9 cellular contexts compared by ENCODE assay signal in genomic region chr11:48116843-48117242, GRCh38.
A peak's percentile ranks its signal among the peaks of the same experiment; 100 is the strongest.
DNase-seq lines count a peak whose midpoint lies in the region; FAIRE-seq and TF ChIP-seq lines count a peak whose summit lies in the region.
"Had no signal": no experiment of that assay in that cellular context is flagged by ENCODE, and none has a peak within 500 bp of the region (broad histone marks: within the 10 kb centered on the region; RNA-seq: fewer than 3 reads in every experiment).

No MANE protein-coding gene starts in this region.

- POLR2A ChIA-PET in CD8-positive, alpha-beta memory T cell (lab: Charles Lee): no interaction called here

- no peak overlapping the region for H3K4me3 ChIP-seq in CD8-positive, alpha-beta memory T cell (ENCODE audit: low read length)
- H3K4me3 ChIP-seq: BLaER1 treated with 17β-estradiol and CSF1 and Interleukin-3, amounts not matched to agents 10 nM and 100 nM had no signal

- H3K4me3 Mint-ChIP-seq in chondrocyte (ENCODE audit: unreplicated experiment): no peak overlapping the region
- no peak overlapping the region for H3K4me3 Mint-ChIP-seq in CD8-positive, alpha-beta memory T cell

- H3K27me3 ChIP-seq in CD8-positive, alpha-beta memory T cell (ENCODE audit: insufficient read depth, low read length, poor library complexity, severe bottlenecking): no peaks in the 10 kb centered on the region
- H3K27me3 ChIP-seq: BLaER1 treated with 17β-estradiol and CSF1 and Interleukin-3, amounts not matched to agents 10 nM and 100 nM had no signal

- no peak for FAIRE-seq in H54 (lab: Jason Lieb, UNC)

- no peaks in the 10 kb centered on the region for H3K27me3 Mint-ChIP-seq in chondrocyte (ENCODE audit: low read depth)
- no peaks in the 10 kb centered on the region for H3K27me3 Mint-ChIP-seq in CD8-positive, alpha-beta memory T cell

- peaks cover 16% of the 10 kb centered on the region for H3K9me3 Mint-ChIP-seq in chondrocyte (ENCODE audit: low read depth)
- H3K9me3 Mint-ChIP-seq in CD8-positive, alpha-beta memory T cell: peaks cover 10 to 17% (median 11%) of the 10 kb centered on the region in 5 donors

- no peak for TF ChIP-seq POLR2A in H54 (IDR thresholded peaks at IDR 0.05; ENCODE audit: low read depth, low read length)

- DNase-seq in NCI-H748 (lab: John Stamatoyannopoulos, UW; ENCODE audit: unreplicated experiment) (peak; percentile 9), NCI-H748 treated with DMSO at 0.1 percent for 48 hours (lab: John Stamatoyannopoulos, UW) (no peak), chondrocyte (ENCODE audit: low spot score) (no peak), pulmonary artery endothelial cell (ENCODE audit: low read depth, low spot score) (peak; percentile 10), iPS-NIHi11 (ENCODE audit: low spot score) (no peak), H54 (ENCODE audit: insufficient read length, low spot score) (no peak)
- no peak for DNase-seq in CD8-positive, alpha-beta memory T cell

- H3K36me3 ChIP-seq in CD8-positive, alpha-beta memory T cell (ENCODE audit: insufficient read depth, low read length): peaks cover 8% of the 10 kb centered on the region

- no peak for TF ChIP-seq EP300 in Ishikawa (IDR thresholded peaks at IDR 0.05; ENCODE audit: borderline replicate concordance)

- peaks cover 15% of the 10 kb centered on the region for H3K36me3 Mint-ChIP-seq in chondrocyte (ENCODE audit: low read depth)
- H3K36me3 Mint-ChIP-seq in CD8-positive, alpha-beta memory T cell: peaks cover 25 to 70% (median 30%) of the 10 kb centered on the region in 3 donors

- no peak overlapping the region for H3K27ac Mint-ChIP-seq in chondrocyte (ENCODE audit: unreplicated experiment)
- H3K27ac Mint-ChIP-seq in CD8-positive, alpha-beta memory T cell: peak overlapping the region in 2 of 8 donors; percentile 32 to 38

- no peak overlapping the region for H3K27ac ChIP-seq in CD8-positive, alpha-beta memory T cell (ENCODE audit: low read depth, low read length)
- H3K27ac ChIP-seq: BLaER1 treated with 17β-estradiol and CSF1 and Interleukin-3, amounts not matched to agents 10 nM and 100 nM had no signal

- peaks cover 10% of the 10 kb centered on the region for H3K9me3 ChIP-seq in CD8-positive, alpha-beta memory T cell (ENCODE audit: low read length)

- CTCF ChIA-PET in CD8-positive, alpha-beta memory T cell (lab: Charles Lee): interaction anchor here (0.8 to 1.1 kb wide), 2 partner anchors 177 to 182 kb away, joined by 3 read pairs; no protein-coding TSS in a partner anchor

- H3K4me1 Mint-ChIP-seq in chondrocyte (ENCODE audit: low read depth): no peaks in the 10 kb centered on the region
- peaks cover 0 to 24% (median 7%) of the 10 kb centered on the region in 3 donors for H3K4me1 Mint-ChIP-seq in CD8-positive, alpha-beta memory T cell

- peak; percentile 40 for TF ChIP-seq RAD21 in Ishikawa (IDR thresholded peaks at IDR 0.05; ENCODE audit: low read depth)

- TF ChIP-seq CTCF in chondrocyte (IDR thresholded peaks at IDR 0.05): peak; percentile 62

- no peaks in the 10 kb centered on the region for H3K4me1 ChIP-seq in CD8-positive, alpha-beta memory T cell (ENCODE audit: insufficient read depth, low read length)

TF ChIP-seq in Ishikawa, 13 proteins besides CTCF, POLR2A, EP300 and RAD21:
- TF ChIP-seq FOXM1 (IDR thresholded peaks at IDR 0.05; ENCODE audit: borderline replicate concordance, low read depth) (no peak), USF1 (IDR thresholded peaks at IDR 0.05) (no peak), EGR1 (IDR thresholded peaks at IDR 0.05) (no peak), CREB1 (IDR thresholded peaks at IDR 0.05; ENCODE audit: low read depth) (no peak), TAF1 (IDR thresholded peaks at IDR 0.05; ENCODE audit: low read depth) (no peak)

Comparison
In these comparisons a context has a peak if more than half of its experiments do, and no peak if none do; other contexts are left out.
1. DNase-seq: peak in NCI-H748 (single experiment) and pulmonary artery endothelial cell (single experiment); none in NCI-H748 treated with DMSO at 0.1 percent for 48 hours (single experiment), chondrocyte (single experiment), iPS-NIHi11 (single experiment), CD8-positive, alpha-beta memory T cell (0 of 5) and H54 (single experiment).